ENCODE assay signal across 15 cellular contexts in the genomic region with DNA sequence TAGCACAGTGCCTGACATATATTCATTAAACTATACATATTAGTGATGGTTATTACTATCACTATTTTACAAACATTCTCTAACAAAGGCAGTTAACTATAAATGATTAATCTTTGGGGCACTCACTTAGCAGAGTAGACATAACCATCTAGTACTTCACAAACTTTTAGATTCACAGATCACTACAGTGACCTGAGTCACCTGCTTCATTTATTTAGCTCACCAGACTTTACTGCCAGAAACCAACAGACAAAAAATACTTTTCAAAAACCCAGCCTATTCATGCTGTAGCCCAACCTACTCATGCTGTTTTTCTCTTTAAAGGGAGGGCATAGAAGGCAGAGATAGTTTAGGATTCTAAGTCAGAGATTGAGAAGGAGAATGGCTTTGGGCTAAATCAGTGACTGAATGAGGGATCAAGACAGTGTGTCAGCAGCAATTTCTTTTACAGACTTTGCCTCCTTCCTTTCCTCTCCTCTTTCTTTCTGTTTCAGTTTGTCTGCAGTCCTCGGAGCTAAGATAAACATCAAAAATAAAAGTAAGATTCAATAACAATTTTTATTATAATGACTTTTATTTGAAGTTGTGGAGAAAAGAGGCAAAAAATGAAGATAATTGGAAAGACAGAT. TPM values are rescaled to one million over a fixed set of nuclear protein-coding genes. Genes with fewer than 3 reads are reported as not detected.
DNase-seq lines count a peak whose midpoint lies in the region; ATAC-seq, FAIRE-seq and TF ChIP-seq lines count a peak whose summit lies in the region.
"Had no signal": no experiment of that assay in that cellular context is flagged by ENCODE, and none has a peak within 500 bp of the region (broad histone marks: within the 10 kb centered on the region; RNA-seq: fewer than 3 reads in every experiment).

No MANE protein-coding gene starts in this region.

- no peak overlapping the region for H3K9ac ChIP-seq in kidney (ENCODE audit: low read length in 2 of 2)

- no peak overlapping the region for H3K27ac Mint-ChIP-seq in type B pancreatic cell
- H3K27ac Mint-ChIP-seq: activated naive CD4-positive, alpha-beta T cell treated with anti-CD3 and anti-CD28 coated beads, Interleukin-2, amount 10 ng/mL, durations not matched to agents 7 days and 5 days; natural killer cell treated with Interleukin-12 subunit alpha and Interleukin-12 subunit beta and Interleukin-15 and Interleukin-18, amount 100 ng/mL, for 72 hours had no signal

- FAIRE-seq in kidney (lab: Jason Lieb, UNC) = no peak

- H3K27me3 Mint-ChIP-seq in type B pancreatic cell = peaks cover 39% of the 10 kb centered on the region
- H3K27me3 Mint-ChIP-seq: activated naive CD4-positive, alpha-beta T cell treated with anti-CD3 and anti-CD28 coated beads, Interleukin-2, amount 10 ng/mL, durations not matched to agents 7 days and 5 days had no signal

- peak; percentile 50 for ATAC-seq in GM21515 (IDR thresholded peaks at IDR 0.05; ENCODE audit: unreplicated experiment)
- ATAC-seq in Panc1 = peak; percentile 68; the same call in 1 of the 2 replicates
- ATAC-seq: natural killer cell treated with Interleukin-12 subunit alpha and Interleukin-12 subunit beta and Interleukin-15 and Interleukin-18, amount 100 ng/mL, for 72 hours had no signal

- H3K4me3 Mint-ChIP-seq in type B pancreatic cell = no peak overlapping the region
- H3K4me3 Mint-ChIP-seq: activated naive CD4-positive, alpha-beta T cell treated with anti-CD3 and anti-CD28 coated beads, Interleukin-2, amount 10 ng/mL, durations not matched to agents 7 days and 5 days; natural killer cell treated with Interleukin-12 subunit alpha and Interleukin-12 subunit beta and Interleukin-15 and Interleukin-18, amount 100 ng/mL, for 72 hours had no signal

- no TSS peak for BruUV-seq in Panc1 (replicated peaks; lab: Mats Ljungman, UMichigan)

- peaks cover 4% of the 10 kb centered on the region; the same call in 1 of the 2 replicates for H3K9me3 ChIP-seq in Panc1 (ENCODE audit: control insufficient read depth, insufficient read depth, low read depth, low read length)
- no peaks in the 10 kb centered on the region for H3K9me3 ChIP-seq in kidney (ENCODE audit: control insufficient read depth in 1 of 2, low read length in 2 of 2)

- in situ Hi-C loops in Panc1 (cut with HindIII; ENCODE audit: low pct_unique_long_range_greater_than_20kb, low sequenced_read_pairs) = no loop called here

- intact Hi-C loops in Panc1 (cut with micrococcal nuclease; ENCODE audit: unreplicated experiment) = no loop called here
- intact Hi-C loops in kidney (cut with DNase I) = no loop called here

- CTCF ChIA-PET in Panc1 (lab: Charles Lee) = no interaction called here

- no peaks in the 10 kb centered on the region for H3K27me3 ChIP-seq in ACC112 (ENCODE audit: insufficient read depth, low read length)
- H3K27me3 ChIP-seq in Panc1 (ENCODE audit: control insufficient read depth, insufficient read depth, low read length) = no peaks in the 10 kb centered on the region

- H3K4me3 ChIP-seq in ACC112 (ENCODE audit: low read depth, low read length) (peak overlapping the region; percentile 8), Panc1 (ENCODE audit: low read depth in 2 of 2, low read length in 2 of 2) (peak overlapping the region; percentile 3 to 21; a peak in 2 of 4 replicates), kidney (ENCODE audit: low read length in 2 of 2) (peak overlapping the region; percentile 2 to 9)

- H3K4me1 ChIP-seq in ACC112 (ENCODE audit: control insufficient read depth, insufficient read depth, low read length, unreplicated experiment) (peaks cover 4% of the 10 kb centered on the region), Panc1 (ENCODE audit: control insufficient read depth, insufficient read depth, low read length) (peaks cover 14% of the 10 kb centered on the region; the same call in 1 of the 2 replicates), kidney (ENCODE audit: control insufficient read depth in 1 of 2, insufficient read depth in 1 of 2, low read depth in 1 of 2, low read length in 2 of 2) (no peaks in the 10 kb centered on the region)

- no peaks in the 10 kb centered on the region for H3K9me3 Mint-ChIP-seq in type B pancreatic cell
- H3K9me3 Mint-ChIP-seq: activated naive CD4-positive, alpha-beta T cell treated with anti-CD3 and anti-CD28 coated beads, Interleukin-2, amount 10 ng/mL, durations not matched to agents 7 days and 5 days; natural killer cell treated with Interleukin-12 subunit alpha and Interleukin-12 subunit beta and Interleukin-15 and Interleukin-18, amount 100 ng/mL, for 72 hours had no signal

- H3K27ac ChIP-seq in ACC112 (ENCODE audit: low read depth, low read length) (no peak overlapping the region), Panc1 (ENCODE audit: low read length) (peak overlapping the region; percentile 88), kidney (ENCODE audit: low read depth in 2 of 2, low read length in 2 of 2) (no peak overlapping the region)

- H3K36me3 ChIP-seq in ACC112 (ENCODE audit: insufficient read depth, low read length) (no peaks in the 10 kb centered on the region), Panc1 (ENCODE audit: control insufficient read depth, insufficient read depth, low read length) (no peaks in the 10 kb centered on the region), kidney (ENCODE audit: control insufficient read depth in 1 of 2, insufficient read depth in 2 of 2, low read length in 2 of 2) (no peaks in the 10 kb centered on the region)

- no peaks in the 10 kb centered on the region for H3K79me2 ChIP-seq in ACC112 (ENCODE audit: control insufficient read depth, insufficient read depth, low read length, unreplicated experiment)

- no peaks in the 10 kb centered on the region for H3K36me3 Mint-ChIP-seq in type B pancreatic cell
- H3K36me3 Mint-ChIP-seq: activated naive CD4-positive, alpha-beta T cell treated with anti-CD3 and anti-CD28 coated beads, Interleukin-2, amount 10 ng/mL, durations not matched to agents 7 days and 5 days; natural killer cell treated with Interleukin-12 subunit alpha and Interleukin-12 subunit beta and Interleukin-15 and Interleukin-18, amount 100 ng/mL, for 72 hours had no signal

- DNase-seq in Panc1 (ENCODE audit: low read depth, low spot score) (no peak), kidney (no peak), type B pancreatic cell (ENCODE audit: extremely low spot score, unreplicated experiment) (no peak), COLO668 (lab: John Stamatoyannopoulos, UW; ENCODE audit: unreplicated experiment) (no peak), DMS79 (lab: John Stamatoyannopoulos, UW) (no peak), Kasumi-1 (lab: John Stamatoyannopoulos, UW) (no peak)
- DNase-seq: activated CD4-positive, alpha-beta T cell treated with anti-CD3 and anti-CD28 coated beads for 1 hour; activated naive CD4-positive, alpha-beta T cell treated with anti-CD3 and anti-CD28 coated beads, Interleukin-2, amount 10 ng/mL, durations not matched to agents 7 days and 5 days; dermis blood vessel endothelial cell; NCI-H2107; SHP77; stimulated activated CD4-positive, alpha-beta T cell treated with anti-CD3 and anti-CD28 coated beads, Interleukin-4, amount 100 ng/mL, for 24 hours had no signal

- TF ChIP-seq CTCF in Panc1 (IDR thresholded peaks at IDR 0.05) (no peak), kidney (IDR thresholded peaks at IDR 0.05; ENCODE audit: borderline replicate concordance, extremely low read depth, insufficient read depth) (no peak), type B pancreatic cell (conservative IDR thresholded peaks at IDR 0.05) (no peak)

- H2AFZ ChIP-seq in ACC112 (ENCODE audit: low read length, unreplicated experiment) = peak overlapping the region; percentile 60

- POLR2A ChIA-PET in Panc1 (lab: Charles Lee) = interaction anchor here (1.0 kb wide), 1 partner anchor 35 kb away, joined by 3 read pairs; a partner anchor contains a TSS

- peaks cover 20% of the 10 kb centered on the region for H3K4me1 Mint-ChIP-seq in type B pancreatic cell (ENCODE audit: unreplicated experiment)

RNA-seq across cellular contexts. Expression of a gene that starts 34.7 kb away (rescaled TPM):
- total RNA-seq in Panc1 (2021; ENCODE audit: unreplicated experiment) (114 TPM), kidney (29.4 TPM), type B pancreatic cell (ENCODE audit: low replicate concordance) (23.9 and 77.4 TPM in 2 replicates)
- polyA plus RNA-seq in Panc1 (2012; ENCODE audit: insufficient read length) = 40.8 TPM
- 3.9 TPM for polyA plus RNA-seq in kidney (ENCODE audit: insufficient read depth, low read depth, low replicate concordance)
